Comparison of ENCODE assay signal across 9 cellular contexts in genomic region chr11:2772544-2773031, GRCh38.
DNase-seq lines count a peak whose midpoint lies in the region; ATAC-seq and TF ChIP-seq lines count a peak whose summit lies in the region.
"Had no signal": no experiment of that assay in that cellular context is flagged by ENCODE, and none has a peak within 500 bp of the region (broad histone marks: within the 10 kb centered on the region; RNA-seq: fewer than 3 reads in every experiment).

No MANE protein-coding gene starts in this region.

- H3K4me2 ChIP-seq in BLaER1 = peak overlapping the region; percentile 63

- H3K4me1 ChIP-seq in BLaER1 = peaks cover 74% of the 10 kb centered on the region

- no peaks in the 10 kb centered on the region for H4K20me1 ChIP-seq in BLaER1

- DNase-seq in HPDE6-E6E7 (ENCODE audit: extremely low spot score) (peak; percentile 49), islet precursor cell (peak; percentile 65), GM13977 (ENCODE audit: low spot score) (no peak), ureter (ENCODE audit: low spot score) (no peak)
- peak; percentile 7 for DNase-seq in activated T-cell treated with anti-CD3 and anti-CD28 coated beads, Interleukin-2, amount 50 U/mL, for 1 hour

- no peaks in the 10 kb centered on the region for H3K36me3 ChIP-seq in BLaER1
- H3K36me3 ChIP-seq: ascending aorta had no signal

- 0 out of 2 replicates have a peak, but pooled peaks cover 7% of the 10 kb centered on the region for H3K27me3 ChIP-seq in BLaER1
- H3K27me3 ChIP-seq: ascending aorta had no signal

- H3K4me3 ChIP-seq in BLaER1 = no peak overlapping the region
- H3K4me3 ChIP-seq: ascending aorta had no signal

- H3K27ac ChIP-seq in BLaER1 = no peak overlapping the region
- H3K27ac ChIP-seq: ascending aorta had no signal

- H3K9me3 ChIP-seq in BLaER1 = no peaks in the 10 kb centered on the region
- H3K9me3 ChIP-seq: ascending aorta had no signal

- no peak overlapping the region for H3K9ac ChIP-seq in BLaER1

- no peak for ATAC-seq in HG03378 (IDR thresholded peaks at IDR 0.05; ENCODE audit: unreplicated experiment)
- no peak for ATAC-seq in GM18907 (IDR thresholded peaks at IDR 0.05; ENCODE audit: unreplicated experiment)

- no peak for TF ChIP-seq CTCF in GM13977 (IDR thresholded peaks at IDR 0.05; ENCODE audit: extremely low read depth, insufficient read depth, missing control alignments)

- in situ Hi-C loops in GM13977 (cut with MboI; ENCODE audit: low pct_unique_long_range_greater_than_20kb, low sequenced_read_pairs, unreplicated experiment) = no loop called here

Comparison
In these comparisons a context has a peak if more than half of its experiments do, and no peak if none do; other contexts are left out.
1. DNase-seq: peak in HPDE6-E6E7 (single experiment), activated T-cell treated with anti-CD3 and anti-CD28 coated beads, Interleukin-2, amount 50 U/mL, for 1 hour (single experiment) and islet precursor cell (single experiment); none in GM13977 (single experiment) and ureter (single experiment).